ENCODE assay signal across 1 cellular context in genomic region chr7:122416316-122416925, GRCh38.
TF ChIP-seq lines count a peak whose summit lies in the region.

No MANE protein-coding gene starts in this region.

TF ChIP-seq in GM23338, 12 proteins besides CTCF, POLR2A, EP300 and RAD21 (continued from another document):
- no peak for TF ChIP-seq ZNF462 (CRISPR knock-in tag; IDR thresholded peaks at IDR 0.05)
- no peak for TF ChIP-seq JUNB (IDR thresholded peaks at IDR 0.05; ENCODE audit: unreplicated experiment)
- TF ChIP-seq STAT1 (IDR thresholded peaks at IDR 0.05; ENCODE audit: unreplicated experiment) = no peak
- TF ChIP-seq NANOG (IDR thresholded peaks at IDR 0.05; ENCODE audit: borderline replicate concordance) = no peak
